ENCODE assay signal across 19 cellular contexts in genomic region chr5:128225245-128226030, GRCh38.
"Had no signal": no experiment of that assay in that cellular context is flagged by ENCODE, and none has a peak within 500 bp of the region (broad histone marks: within the 10 kb centered on the region; RNA-seq: fewer than 3 reads in every experiment).

No MANE protein-coding gene starts in this region.

- H3K27me3 ChIP-seq: ascending aorta, heart left ventricle, ovary, right lobe of liver, tibial artery had no signal

- H3K27ac ChIP-seq: ascending aorta, heart left ventricle, ovary, right lobe of liver, tibial artery, VCaP had no signal

- H3K9me3 ChIP-seq: ascending aorta, ovary, right lobe of liver, tibial artery had no signal

- H3K36me3 ChIP-seq: ascending aorta, heart left ventricle, ovary, right lobe of liver, tibial artery had no signal

- H3K4me3 ChIP-seq: ascending aorta, heart left ventricle, ovary, right lobe of liver, tibial artery had no signal

- DNase-seq: activated CD4-positive, alpha-beta T cell treated with anti-CD3 and anti-CD28 coated beads for 1 hour; activated CD8-positive, alpha-beta memory T cell treated with anti-CD3 and anti-CD28 coated beads for 24 hours; activated CD8-positive, alpha-beta memory T cell treated with anti-CD3 and anti-CD28 coated beads, Interleukin-2, amount 50 U/mL, for 48 hours; activated effector memory CD4-positive, alpha-beta T cell treated with anti-CD3 and anti-CD28 coated beads, Interleukin-2, amount 50 U/mL, for 16 hours; activated naive CD4-positive, alpha-beta T cell treated with anti-CD3 and anti-CD28 coated beads, Interleukin-2, amount 50 U/mL, for 16 hours; activated T-cell treated with anti-CD3 and anti-CD28 coated beads, Interleukin-2, amount 50 U/mL, for 48 hours; caudate nucleus; erythroblast; heart left ventricle; left ventricle myocardium superior; naive thymus-derived CD4-positive, alpha-beta T cell; ovary; right lobe of liver; stimulated activated CD8-positive, alpha-beta memory T cell treated with anti-CD3 and anti-CD28 coated beads, Interleukin-4, amount 100 ng/mL, for 48 hours; stimulated activated naive CD4-positive, alpha-beta T cell treated with Interleukin-2 at 50 U/mL for 16 hours; T-helper 2 cell; tibial artery had no signal

- ATAC-seq: heart left ventricle; left ventricle myocardium superior; naive thymus-derived CD4-positive, alpha-beta T cell; right lobe of liver had no signal

- H3K4me1 ChIP-seq: ascending aorta, right lobe of liver had no signal
